Comparison of ENCODE assay signal across 1 cellular context in genomic region chr6:111243095-111243494, GRCh38.
TF ChIP-seq lines count a peak whose summit lies in the region.

No MANE protein-coding gene starts in this region.

TF ChIP-seq in SK-N-SH treated with all-trans-retinoic acid at 6 μM for 48 hours, 23 proteins besides CTCF, POLR2A, EP300 and RAD21 (continued from another document):
- TF ChIP-seq SNAI2 (CRISPR knock-in tag; IDR thresholded peaks at IDR 0.05) (no peak), OSR1 (CRISPR knock-in tag; IDR thresholded peaks at IDR 0.05) (no peak), ZFP30 (CRISPR knock-in tag; IDR thresholded peaks at IDR 0.05) (no peak), CSDC2 (CRISPR knock-in tag; IDR thresholded peaks at IDR 0.05) (no peak), PATZ1 (CRISPR knock-in tag; IDR thresholded peaks at IDR 0.05; ENCODE audit: borderline replicate concordance) (no peak), ZNF70 (CRISPR knock-in tag; IDR thresholded peaks at IDR 0.05) (no peak), POU6F1 (CRISPR knock-in tag; IDR thresholded peaks at IDR 0.05; ENCODE audit: borderline replicate concordance, low read depth) (no peak), ISL1 (CRISPR knock-in tag; IDR thresholded peaks at IDR 0.05) (no peak), ZC3H10 (CRISPR knock-in tag; IDR thresholded peaks at IDR 0.05) (no peak)
- TF ChIP-seq, protein P1, sequence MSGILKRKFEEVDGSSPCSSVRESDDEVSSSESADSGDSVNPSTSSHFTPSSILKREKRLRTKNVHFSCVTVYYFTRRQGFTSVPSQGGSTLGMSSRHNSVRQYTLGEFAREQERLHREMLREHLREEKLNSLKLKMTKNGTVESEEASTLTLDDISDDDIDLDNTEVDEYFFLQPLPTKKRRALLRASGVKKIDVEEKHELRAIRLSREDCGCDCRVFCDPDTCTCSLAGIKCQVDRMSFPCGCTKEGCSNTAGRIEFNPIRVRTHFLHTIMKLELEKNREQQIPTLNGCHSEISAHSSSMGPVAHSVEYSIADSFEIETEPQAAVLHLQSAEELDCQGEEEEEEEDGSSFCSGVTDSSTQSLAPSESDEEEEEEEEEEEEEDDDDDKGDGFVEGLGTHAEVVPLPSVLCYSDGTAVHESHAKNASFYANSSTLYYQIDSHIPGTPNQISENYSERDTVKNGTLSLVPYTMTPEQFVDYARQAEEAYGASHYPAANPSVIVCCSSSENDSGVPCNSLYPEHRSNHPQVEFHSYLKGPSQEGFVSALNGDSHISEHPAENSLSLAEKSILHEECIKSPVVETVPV (CRISPR knock-in tag; IDR thresholded peaks at IDR 0.05): no peak
- TF ChIP-seq, protein P2, sequence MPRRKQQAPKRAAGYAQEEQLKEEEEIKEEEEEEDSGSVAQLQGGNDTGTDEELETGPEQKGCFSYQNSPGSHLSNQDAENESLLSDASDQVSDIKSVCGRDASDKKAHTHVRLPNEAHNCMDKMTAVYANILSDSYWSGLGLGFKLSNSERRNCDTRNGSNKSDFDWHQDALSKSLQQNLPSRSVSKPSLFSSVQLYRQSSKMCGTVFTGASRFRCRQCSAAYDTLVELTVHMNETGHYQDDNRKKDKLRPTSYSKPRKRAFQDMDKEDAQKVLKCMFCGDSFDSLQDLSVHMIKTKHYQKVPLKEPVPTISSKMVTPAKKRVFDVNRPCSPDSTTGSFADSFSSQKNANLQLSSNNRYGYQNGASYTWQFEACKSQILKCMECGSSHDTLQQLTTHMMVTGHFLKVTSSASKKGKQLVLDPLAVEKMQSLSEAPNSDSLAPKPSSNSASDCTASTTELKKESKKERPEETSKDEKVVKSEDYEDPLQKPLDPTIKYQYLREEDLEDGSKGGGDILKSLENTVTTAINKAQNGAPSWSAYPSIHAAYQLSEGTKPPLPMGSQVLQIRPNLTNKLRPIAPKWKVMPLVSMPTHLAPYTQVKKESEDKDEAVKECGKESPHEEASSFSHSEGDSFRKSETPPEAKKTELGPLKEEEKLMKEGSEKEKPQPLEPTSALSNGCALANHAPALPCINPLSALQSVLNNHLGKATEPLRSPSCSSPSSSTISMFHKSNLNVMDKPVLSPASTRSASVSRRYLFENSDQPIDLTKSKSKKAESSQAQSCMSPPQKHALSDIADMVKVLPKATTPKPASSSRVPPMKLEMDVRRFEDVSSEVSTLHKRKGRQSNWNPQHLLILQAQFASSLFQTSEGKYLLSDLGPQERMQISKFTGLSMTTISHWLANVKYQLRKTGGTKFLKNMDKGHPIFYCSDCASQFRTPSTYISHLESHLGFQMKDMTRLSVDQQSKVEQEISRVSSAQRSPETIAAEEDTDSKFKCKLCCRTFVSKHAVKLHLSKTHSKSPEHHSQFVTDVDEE (CRISPR knock-in tag; IDR thresholded peaks at IDR 0.05): no peak
